ENCODE assay signal across 3 cellular contexts in genomic region chr2:152715112-152715511, GRCh38.
TF ChIP-seq lines count a peak whose summit lies in the region.

No MANE protein-coding gene starts in this region.

TF ChIP-seq in SK-N-SH, 30 proteins besides CTCF, POLR2A, EP300 and RAD21:
- TF ChIP-seq, protein P1, sequence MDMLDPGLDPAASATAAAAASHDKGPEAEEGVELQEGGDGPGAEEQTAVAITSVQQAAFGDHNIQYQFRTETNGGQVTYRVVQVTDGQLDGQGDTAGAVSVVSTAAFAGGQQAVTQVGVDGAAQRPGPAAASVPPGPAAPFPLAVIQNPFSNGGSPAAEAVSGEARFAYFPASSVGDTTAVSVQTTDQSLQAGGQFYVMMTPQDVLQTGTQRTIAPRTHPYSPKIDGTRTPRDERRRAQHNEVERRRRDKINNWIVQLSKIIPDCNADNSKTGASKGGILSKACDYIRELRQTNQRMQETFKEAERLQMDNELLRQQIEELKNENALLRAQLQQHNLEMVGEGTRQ (IDR thresholded peaks at IDR 0.05; ENCODE audit: borderline replicate concordance, low read depth, low read length), result no peak
- TF ChIP-seq PBX3 (IDR thresholded peaks at IDR 0.05) (no peak), EZH2phosphoT487 (IDR thresholded peaks at IDR 0.05; ENCODE audit: borderline replicate concordance, low read depth) (no peak), TEAD4 (IDR thresholded peaks at IDR 0.05; ENCODE audit: borderline replicate concordance, insufficient read depth) (no peak), POLR2AphosphoS5 (IDR thresholded peaks at IDR 0.05; ENCODE audit: low read depth, low read length) (no peak), YY1 (IDR thresholded peaks at IDR 0.05; ENCODE audit: low read depth) (no peak), JUND (IDR thresholded peaks at IDR 0.05) (no peak), FOSL2 (IDR thresholded peaks at IDR 0.05; ENCODE audit: borderline replicate concordance, low read depth) (no peak), NRF1 (IDR thresholded peaks at IDR 0.05; ENCODE audit: low read depth, low read length) (no peak), FOXM1 (IDR thresholded peaks at IDR 0.05; ENCODE audit: low read depth) (no peak), SMC3 (IDR thresholded peaks at IDR 0.05; ENCODE audit: low read depth, low read length) (no peak), MEF2A (IDR thresholded peaks at IDR 0.05; ENCODE audit: borderline replicate concordance, low read depth) (no peak)
- TF ChIP-seq, protein P2, sequence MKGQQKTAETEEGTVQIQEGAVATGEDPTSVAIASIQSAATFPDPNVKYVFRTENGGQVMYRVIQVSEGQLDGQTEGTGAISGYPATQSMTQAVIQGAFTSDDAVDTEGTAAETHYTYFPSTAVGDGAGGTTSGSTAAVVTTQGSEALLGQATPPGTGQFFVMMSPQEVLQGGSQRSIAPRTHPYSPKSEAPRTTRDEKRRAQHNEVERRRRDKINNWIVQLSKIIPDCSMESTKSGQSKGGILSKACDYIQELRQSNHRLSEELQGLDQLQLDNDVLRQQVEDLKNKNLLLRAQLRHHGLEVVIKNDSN (IDR thresholded peaks at IDR 0.05; ENCODE audit: borderline replicate concordance, low read depth), result no peak
- TF ChIP-seq, protein P3, sequence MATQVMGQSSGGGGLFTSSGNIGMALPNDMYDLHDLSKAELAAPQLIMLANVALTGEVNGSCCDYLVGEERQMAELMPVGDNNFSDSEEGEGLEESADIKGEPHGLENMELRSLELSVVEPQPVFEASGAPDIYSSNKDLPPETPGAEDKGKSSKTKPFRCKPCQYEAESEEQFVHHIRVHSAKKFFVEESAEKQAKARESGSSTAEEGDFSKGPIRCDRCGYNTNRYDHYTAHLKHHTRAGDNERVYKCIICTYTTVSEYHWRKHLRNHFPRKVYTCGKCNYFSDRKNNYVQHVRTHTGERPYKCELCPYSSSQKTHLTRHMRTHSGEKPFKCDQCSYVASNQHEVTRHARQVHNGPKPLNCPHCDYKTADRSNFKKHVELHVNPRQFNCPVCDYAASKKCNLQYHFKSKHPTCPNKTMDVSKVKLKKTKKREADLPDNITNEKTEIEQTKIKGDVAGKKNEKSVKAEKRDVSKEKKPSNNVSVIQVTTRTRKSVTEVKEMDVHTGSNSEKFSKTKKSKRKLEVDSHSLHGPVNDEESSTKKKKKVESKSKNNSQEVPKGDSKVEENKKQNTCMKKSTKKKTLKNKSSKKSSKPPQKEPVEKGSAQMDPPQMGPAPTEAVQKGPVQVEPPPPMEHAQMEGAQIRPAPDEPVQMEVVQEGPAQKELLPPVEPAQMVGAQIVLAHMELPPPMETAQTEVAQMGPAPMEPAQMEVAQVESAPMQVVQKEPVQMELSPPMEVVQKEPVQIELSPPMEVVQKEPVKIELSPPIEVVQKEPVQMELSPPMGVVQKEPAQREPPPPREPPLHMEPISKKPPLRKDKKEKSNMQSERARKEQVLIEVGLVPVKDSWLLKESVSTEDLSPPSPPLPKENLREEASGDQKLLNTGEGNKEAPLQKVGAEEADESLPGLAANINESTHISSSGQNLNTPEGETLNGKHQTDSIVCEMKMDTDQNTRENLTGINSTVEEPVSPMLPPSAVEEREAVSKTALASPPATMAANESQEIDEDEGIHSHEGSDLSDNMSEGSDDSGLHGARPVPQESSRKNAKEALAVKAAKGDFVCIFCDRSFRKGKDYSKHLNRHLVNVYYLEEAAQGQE (IDR thresholded peaks at IDR 0.05; ENCODE audit: low read depth, low read length), result no peak

TF ChIP-seq in SK-N-SH treated with all-trans-retinoic acid at 6 μM for 48 hours, 23 proteins besides CTCF, POLR2A, EP300 and RAD21:
- no peak for TF ChIP-seq ZC3H10 (CRISPR knock-in tag; IDR thresholded peaks at IDR 0.05)
- no peak for TF ChIP-seq CSDC2 (CRISPR knock-in tag; IDR thresholded peaks at IDR 0.05)
- TF ChIP-seq ESRRG (CRISPR knock-in tag; IDR thresholded peaks at IDR 0.05), result no peak
- no peak for TF ChIP-seq ZNF565 (CRISPR knock-in tag; conservative IDR thresholded peaks at IDR 0.05; ENCODE audit: low read depth)
- TF ChIP-seq OSR1 (CRISPR knock-in tag; IDR thresholded peaks at IDR 0.05), result no peak
- TF ChIP-seq CSRNP3 (CRISPR knock-in tag; IDR thresholded peaks at IDR 0.05), result no peak
- no peak for TF ChIP-seq ZFP3 (CRISPR knock-in tag; IDR thresholded peaks at IDR 0.05)
- no peak for TF ChIP-seq ISL1 (CRISPR knock-in tag; IDR thresholded peaks at IDR 0.05)
- no peak for TF ChIP-seq PPARA (CRISPR knock-in tag; IDR thresholded peaks at IDR 0.05; ENCODE audit: borderline replicate concordance)
- TF ChIP-seq POU6F1 (CRISPR knock-in tag; IDR thresholded peaks at IDR 0.05; ENCODE audit: borderline replicate concordance, low read depth), result no peak
- TF ChIP-seq TOX (CRISPR knock-in tag; IDR thresholded peaks at IDR 0.05; ENCODE audit: borderline replicate concordance), result no peak
- TF ChIP-seq PATZ1 (CRISPR knock-in tag; IDR thresholded peaks at IDR 0.05; ENCODE audit: borderline replicate concordance), result no peak
- TF ChIP-seq CREB5 (CRISPR knock-in tag; IDR thresholded peaks at IDR 0.05; ENCODE audit: low read depth), result no peak
- TF ChIP-seq ZNF70 (CRISPR knock-in tag; IDR thresholded peaks at IDR 0.05), result no peak
TF ChIP-seq in SK-N-SH treated with all-trans-retinoic acid at 6 μM for 48 hours: peak in this region for 0.

TF ChIP-seq in GM12878, 131 proteins besides CTCF, POLR2A, EP300 and RAD21:
- TF ChIP-seq E2F8 (IDR thresholded peaks at IDR 0.05; ENCODE audit: low read depth, partially characterized antibody), result no peak
- no peak for TF ChIP-seq RAD51 (IDR thresholded peaks at IDR 0.05)
- no peak for TF ChIP-seq SMC3 (IDR thresholded peaks at IDR 0.05; ENCODE audit: borderline replicate concordance, low read length)
- no peak for TF ChIP-seq SREBF2 (IDR thresholded peaks at IDR 0.05; ENCODE audit: low read length)
- no peak for TF ChIP-seq TAF1 (IDR thresholded peaks at IDR 0.05; ENCODE audit: borderline replicate concordance, low read depth, low read length)
- TF ChIP-seq TCF3 (IDR thresholded peaks at IDR 0.05; ENCODE audit: borderline replicate concordance, insufficient read depth, low read depth, low read length), result no peak
- no peak for TF ChIP-seq FOXK2 (IDR thresholded peaks at IDR 0.05)
- no peak for TF ChIP-seq ZNF207 (IDR thresholded peaks at IDR 0.05; ENCODE audit: borderline replicate concordance)
